ENCODE assay signal across 18 cellular contexts in genomic region chr16:85913688-85914422, GRCh38. TPM values are rescaled to one million over a fixed set of nuclear protein-coding genes. Genes with fewer than 3 reads are reported as not detected.
A peak's percentile ranks its signal among the peaks of the same experiment; 100 is the strongest.
DNase-seq lines count a peak whose midpoint lies in the region; ATAC-seq and TF ChIP-seq lines count a peak whose summit lies in the region.
"Had no signal": no experiment of that assay in that cellular context is flagged by ENCODE, and none has a peak within 500 bp of the region (broad histone marks: within the 10 kb centered on the region; RNA-seq: fewer than 3 reads in every experiment).

No MANE protein-coding gene starts in this region.

- peaks cover 88 to 99% of the 10 kb centered on the region in 2 donors for H3K36me3 Mint-ChIP-seq in CD14-positive monocyte
- H3K36me3 Mint-ChIP-seq in activated naive CD8-positive, alpha-beta T cell treated with anti-CD3 and anti-CD28 coated beads, Interleukin-2, amount 50 U/mL, for 24 hours (ENCODE audit: low read depth) = peaks cover 91% of the 10 kb centered on the region
- peaks cover 36% of the 10 kb centered on the region for H3K36me3 Mint-ChIP-seq in natural killer cell treated with Interleukin-12 subunit alpha and Interleukin-12 subunit beta and Interleukin-15 and Interleukin-18, amount 100 ng/mL, for 72 hours

- peaks cover 55% of the 10 kb centered on the region for H3K27me3 ChIP-seq in BE2C

- H3K27me3 Mint-ChIP-seq in CD14-positive monocyte (ENCODE audit: low read depth in 3 of 3) = peaks cover 0 to 2% (median 0%) of the 10 kb centered on the region in 3 donors
- H3K27me3 Mint-ChIP-seq in activated naive CD8-positive, alpha-beta T cell treated with anti-CD3 and anti-CD28 coated beads, Interleukin-2, amount 50 U/mL, for 24 hours = no peaks in the 10 kb centered on the region
- H3K27me3 Mint-ChIP-seq in natural killer cell treated with Interleukin-12 subunit alpha and Interleukin-12 subunit beta and Interleukin-15 and Interleukin-18, amount 100 ng/mL, for 72 hours = no peaks in the 10 kb centered on the region

- no peak overlapping the region for H3K4me3 ChIP-seq in BE2C (ENCODE audit: low read depth, low read length)
- H3K4me3 ChIP-seq: left ventricle myocardium inferior had no signal

- DNase-seq in CD14-positive monocyte (ENCODE audit: low spot score) (peak; percentile 69), MV-4-11 (lab: John Stamatoyannopoulos, UW) (peak; percentile 31), HUDEP-2 (lab: John Stamatoyannopoulos, UW; ENCODE audit: unreplicated experiment in 76 of 76) (no peak), HT-29 (ENCODE audit: low spot score) (no peak), BE2C (no peak)
- DNase-seq in activated naive CD8-positive, alpha-beta T cell treated with anti-CD3 and anti-CD28 coated beads, Interleukin-2, amount 50 U/mL, for 24 hours = no peak
- DNase-seq in natural killer cell treated with Interleukin-12 subunit alpha and Interleukin-12 subunit beta and Interleukin-15 and Interleukin-18, amount 100 ng/mL, for 72 hours (ENCODE audit: low spot score) = peak; percentile 75
- no peak for DNase-seq in stimulated activated CD4-positive, alpha-beta T cell treated with anti-CD3 and anti-CD28 coated beads, Interleukin-12 subunit alpha, Interleukin-12 subunit beta, amount 100 ng/mL, for 4 hours
- DNase-seq: GF-D8, left ventricle myocardium inferior, NCI-H1092, NCI-H748 treated with DMSO at 0.1 percent for 48 hours, RPMI8226, SW 1271 had no signal

- ATAC-seq in activated naive CD8-positive, alpha-beta T cell treated with anti-CD3 and anti-CD28 coated beads, Interleukin-2, amount 50 U/mL, for 24 hours = no peak
- ATAC-seq in natural killer cell treated with Interleukin-12 subunit alpha and Interleukin-12 subunit beta and Interleukin-15 and Interleukin-18, amount 100 ng/mL, for 72 hours = peak; percentile 34 to 74

- no peak for TF ChIP-seq CTCF in CD14-positive monocyte (IDR thresholded peaks at IDR 0.05)
- no peak for TF ChIP-seq CTCF in BE2C (IDR thresholded peaks at IDR 0.05; ENCODE audit: low read depth, low read length)

- no peak overlapping the region for H3K4me3 Mint-ChIP-seq in CD14-positive monocyte
- no peak overlapping the region for H3K4me3 Mint-ChIP-seq in activated naive CD8-positive, alpha-beta T cell treated with anti-CD3 and anti-CD28 coated beads, Interleukin-2, amount 50 U/mL, for 24 hours
- peak overlapping the region; percentile 63 for H3K4me3 Mint-ChIP-seq in natural killer cell treated with Interleukin-12 subunit alpha and Interleukin-12 subunit beta and Interleukin-15 and Interleukin-18, amount 100 ng/mL, for 72 hours

- no peaks in the 10 kb centered on the region for H3K36me3 ChIP-seq in BE2C
- H3K36me3 ChIP-seq: left ventricle myocardium inferior had no signal

- H3K9me3 ChIP-seq in BE2C = no peaks in the 10 kb centered on the region
- H3K9me3 ChIP-seq: left ventricle myocardium inferior had no signal

- H3K4me1 ChIP-seq in BE2C = no peaks in the 10 kb centered on the region

- intact Hi-C loops in CD14-positive monocyte (cut with micrococcal nuclease) = loop anchor here in 1 of 2 donors (10.0 kb wide), 1 partner anchor 179 kb away; no protein-coding TSS in a partner anchor

- peaks cover 84% of the 10 kb centered on the region for H3K4me1 Mint-ChIP-seq in CD14-positive monocyte
- H3K4me1 Mint-ChIP-seq in activated naive CD8-positive, alpha-beta T cell treated with anti-CD3 and anti-CD28 coated beads, Interleukin-2, amount 50 U/mL, for 24 hours = peaks cover 67% of the 10 kb centered on the region
- peaks cover 55 to 75% of the 10 kb centered on the region in 2 donors for H3K4me1 Mint-ChIP-seq in natural killer cell treated with Interleukin-12 subunit alpha and Interleukin-12 subunit beta and Interleukin-15 and Interleukin-18, amount 100 ng/mL, for 72 hours (ENCODE audit: low read depth in 2 of 2)

- peak overlapping the region; percentile 87 to 99 (median 96) for H3K27ac Mint-ChIP-seq in CD14-positive monocyte
- peak overlapping the region; percentile 66 for H3K27ac Mint-ChIP-seq in activated naive CD8-positive, alpha-beta T cell treated with anti-CD3 and anti-CD28 coated beads, Interleukin-2, amount 50 U/mL, for 24 hours
- peak overlapping the region; percentile 71 to 95 for H3K27ac Mint-ChIP-seq in natural killer cell treated with Interleukin-12 subunit alpha and Interleukin-12 subunit beta and Interleukin-15 and Interleukin-18, amount 100 ng/mL, for 72 hours
- H3K27ac Mint-ChIP-seq: activated T-helper 2 cell treated with anti-CD3 and anti-CD28 coated beads, Interferon-gamma antibody, Interleukin-2, Interleukin-4, amounts not matched to agents 10 μg/mL and 5 μg/mL and 100 μg/mL, durations not matched to agents 14 hours and 24 hours and 36 hours had no signal

- H3K9me3 Mint-ChIP-seq in CD14-positive monocyte = no peaks in the 10 kb centered on the region
- H3K9me3 Mint-ChIP-seq in activated naive CD8-positive, alpha-beta T cell treated with anti-CD3 and anti-CD28 coated beads, Interleukin-2, amount 50 U/mL, for 24 hours = no peaks in the 10 kb centered on the region
- no peaks in the 10 kb centered on the region for H3K9me3 Mint-ChIP-seq in natural killer cell treated with Interleukin-12 subunit alpha and Interleukin-12 subunit beta and Interleukin-15 and Interleukin-18, amount 100 ng/mL, for 72 hours
- H3K9me3 Mint-ChIP-seq: activated T-helper 2 cell treated with anti-CD3 and anti-CD28 coated beads, Interferon-gamma antibody, Interleukin-2, Interleukin-4, amounts not matched to agents 10 μg/mL and 5 μg/mL and 100 μg/mL, durations not matched to agents 14 hours and 24 hours and 36 hours had no signal

RNA-seq across cellular contexts. Expression of gene IRF8, which starts 14.9 kb away (rescaled TPM):
- 100 to 1,000 TPM; 157 to 187 TPM for polyA plus RNA-seq in CD14-positive monocyte
- total RNA-seq in natural killer cell treated with Interleukin-12 subunit alpha and Interleukin-12 subunit beta and Interleukin-15 and Interleukin-18, amount 100 ng/mL, for 72 hours = 100 to 1,000 TPM; 198 to 510 TPM
- 0.23 TPM in 1 of 2 replicates, not detected in the other for total RNA-seq in HT-29 (2014; rRNA removed; shearing (Covaris generic))
- not detected for polyA plus RNA-seq in BE2C (2012; ENCODE audit: insufficient read depth, insufficient read length, low read depth)
- total RNA-seq: fibroblast of villous mesenchyme, myocyte, pulmonary artery endothelial cell had no signal

Comparison
In these comparisons a context has a peak if more than half of its experiments do, and no peak if none do; other contexts are left out.
1. DNase-seq: peak in CD14-positive monocyte (single experiment), MV-4-11 (single experiment) and natural killer cell treated with Interleukin-12 subunit alpha and Interleukin-12 subunit beta and Interleukin-15 and Interleukin-18, amount 100 ng/mL, for 72 hours (single experiment); none in activated naive CD8-positive, alpha-beta T cell treated with anti-CD3 and anti-CD28 coated beads, Interleukin-2, amount 50 U/mL, for 24 hours (single experiment), HUDEP-2 (0 of 76), HT-29 (single experiment), BE2C (single experiment) and stimulated activated CD4-positive, alpha-beta T cell treated with anti-CD3 and anti-CD28 coated beads, Interleukin-12 subunit alpha, Interleukin-12 subunit beta, amount 100 ng/mL, for 4 hours (single experiment).
2. RNA of gene IRF8, which starts 14.9 kb away (total RNA-seq): 198 to 510 TPM in natural killer cell treated with Interleukin-12 subunit alpha and Interleukin-12 subunit beta and Interleukin-15 and Interleukin-18, amount 100 ng/mL, for 72 hours; 0.23 TPM in HT-29; every median in the first group is over 100 times any median in the second.
3. Peak in every context shown above with its lines, with median percentiles within 50 percentile points of each other: H3K27ac Mint-ChIP-seq.